In the genomic region with DNA sequence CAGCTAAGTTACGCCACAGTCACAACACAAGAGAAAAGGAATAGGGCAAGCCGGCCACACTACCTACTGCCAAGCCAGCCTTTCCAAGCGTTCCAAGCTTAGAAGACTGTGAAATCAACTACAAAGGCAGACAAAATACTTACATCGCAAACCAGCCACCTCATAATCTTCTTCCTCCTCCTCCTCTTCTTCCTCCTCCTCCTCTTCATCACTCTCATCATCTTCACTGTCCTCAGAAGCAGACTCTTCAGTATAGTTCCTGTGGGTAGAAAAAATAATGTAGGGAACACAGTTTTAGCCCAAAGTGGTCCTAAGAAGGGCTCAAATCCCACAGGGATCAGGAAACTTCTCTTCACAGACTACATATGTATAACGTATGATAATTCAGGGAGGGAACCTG, we compare ENCODE assay signal across 25 cellular contexts. TPM values are rescaled to one million over a fixed set of nuclear protein-coding genes. Genes with fewer than 3 reads are reported as not detected.
"Had no signal": no experiment of that assay in that cellular context is flagged by ENCODE, and none has a peak within 500 bp of the region (broad histone marks: within the 10 kb centered on the region; RNA-seq: fewer than 3 reads in every experiment).

No MANE protein-coding gene starts in this region.

- H3K4me3 Mint-ChIP-seq: activated CD4-positive, alpha-beta T cell treated with anti-CD3 and anti-CD28 coated beads, Interleukin-2, amount 10 ng/mL, durations not matched to agents 7 days and 5 days; activated T-helper 1 cell treated with anti-CD3 and anti-CD28 coated beads, Interleukin-12 subunit alpha, Interleukin-12 subunit beta, Interleukin-2, Interleukin-4 antibody, amounts not matched to agents 30 ng/mL and 10 ng/mL and 1 ng/mL, durations not matched to agents 14 hours and 24 hours and 36 hours; effector memory CD8-positive, alpha-beta T cell; immature natural killer cell; natural killer cell treated with Interleukin-12 subunit alpha and Interleukin-12 subunit beta and Interleukin-15 and Interleukin-18, amount 100 ng/mL, for 72 hours; type B pancreatic cell had no signal

- DNase-seq: activated CD4-positive, alpha-beta T cell treated with anti-CD3 and anti-CD28 coated beads, Interleukin-2, amount 10 ng/mL, durations not matched to agents 7 days and 5 days; activated CD8-positive, alpha-beta memory T cell treated with anti-CD3 and anti-CD28 coated beads, Interleukin-2, amount 50 U/mL, for 4 hours; activated naive CD4-positive, alpha-beta T cell treated with Interleukin-2 at 50 U/mL for 16 hours; central memory CD4-positive, alpha-beta T cell; effector memory CD8-positive, alpha-beta T cell; glutamatergic neuron; immature natural killer cell; lower lobe of right lung; right lobe of liver; stimulated activated CD4-positive, alpha-beta T cell treated with anti-CD3 and anti-CD28 coated beads, Interleukin-1b, Interleukin-23, amount 100 ng/mL, for 48 hours had no signal

- H3K27me3 Mint-ChIP-seq: activated CD4-positive, alpha-beta T cell treated with anti-CD3 and anti-CD28 coated beads, Interleukin-2, amount 10 ng/mL, durations not matched to agents 7 days and 5 days; effector memory CD8-positive, alpha-beta T cell; natural killer cell treated with Interleukin-12 subunit alpha and Interleukin-12 subunit beta and Interleukin-15 and Interleukin-18, amount 100 ng/mL, for 72 hours; type B pancreatic cell had no signal

- H3K27ac Mint-ChIP-seq: activated CD4-positive, alpha-beta T cell treated with anti-CD3 and anti-CD28 coated beads, Interleukin-2, amount 10 ng/mL, durations not matched to agents 7 days and 5 days; activated T-helper 1 cell treated with anti-CD3 and anti-CD28 coated beads, Interleukin-12 subunit alpha, Interleukin-12 subunit beta, Interleukin-2, Interleukin-4 antibody, amounts not matched to agents 30 ng/mL and 10 ng/mL and 1 ng/mL, durations not matched to agents 14 hours and 24 hours and 36 hours; natural killer cell treated with Interleukin-12 subunit alpha and Interleukin-12 subunit beta and Interleukin-15 and Interleukin-18, amount 100 ng/mL, for 72 hours; type B pancreatic cell had no signal

- H3K9me3 ChIP-seq: body of pancreas, lower lobe of right lung, right lobe of liver, thoracic aorta had no signal

- H3K9me3 Mint-ChIP-seq: activated CD4-positive, alpha-beta T cell treated with anti-CD3 and anti-CD28 coated beads, Interleukin-2, amount 10 ng/mL, durations not matched to agents 7 days and 5 days; activated T-helper 1 cell treated with anti-CD3 and anti-CD28 coated beads, Interleukin-12 subunit alpha, Interleukin-12 subunit beta, Interleukin-2, Interleukin-4 antibody, amounts not matched to agents 30 ng/mL and 10 ng/mL and 1 ng/mL, durations not matched to agents 14 hours and 24 hours and 36 hours; effector memory CD8-positive, alpha-beta T cell; immature natural killer cell; natural killer cell treated with Interleukin-12 subunit alpha and Interleukin-12 subunit beta and Interleukin-15 and Interleukin-18, amount 100 ng/mL, for 72 hours; type B pancreatic cell had no signal

- H3K4me3 ChIP-seq: body of pancreas, hepatocyte, lower lobe of right lung, right lobe of liver, skin epidermis, thoracic aorta had no signal

- FAIRE-seq: colon, frontal cortex had no signal

- H3K4me1 ChIP-seq: body of pancreas had no signal

- ATAC-seq: activated CD4-positive, CD25-positive, alpha-beta regulatory T cell treated with anti-CD3 and anti-CD28 coated beads, Interleukin-2, amount 50 U/mL, for 24 hours; body of pancreas; effector memory CD8-positive, alpha-beta T cell; esophagus mucosa; left lobe of liver; lower lobe of right lung; natural killer cell treated with Interleukin-12 subunit alpha and Interleukin-12 subunit beta and Interleukin-15 and Interleukin-18, amount 100 ng/mL, for 72 hours; right lobe of liver; SK-N-SH treated with all-trans-retinoic acid at 6 μM for 48 hours had no signal

- H3K27me3 ChIP-seq: body of pancreas, hepatocyte, right lobe of liver had no signal

- H3K27ac ChIP-seq: body of pancreas, hepatocyte, lower lobe of right lung, parathyroid adenoma, right lobe of liver, skin epidermis, thoracic aorta had no signal

RNA-seq across cellular contexts. Expression of a gene that starts 13.5 kb away (rescaled TPM):
- total RNA-seq: activated CD4-positive, alpha-beta T cell treated with anti-CD3 and anti-CD28 coated beads, Interleukin-2, amount 10 ng/mL, durations not matched to agents 7 days and 5 days; T-helper 2 cell treated with Interferon-gamma antibody and Interleukin-4, amounts not matched to agents 100 ng/mL and 5 ng/mL, for 36 hours had no signal
